8 cellular contexts compared by ENCODE assay signal in genomic region chr2:178194600-178195389, GRCh38. TPM values are rescaled to one million over a fixed set of nuclear protein-coding genes. Genes with fewer than 3 reads are reported as not detected.
DNase-seq lines count a peak whose midpoint lies in the region; ATAC-seq, FAIRE-seq and TF ChIP-seq lines count a peak whose summit lies in the region.

No MANE protein-coding gene starts in this region.

- TF ChIP-seq CTCF in BJ (IDR thresholded peaks at IDR 0.05; ENCODE audit: insufficient read depth, low read depth, low read length) = no peak
- TF ChIP-seq CTCF in kidney (IDR thresholded peaks at IDR 0.05; ENCODE audit: borderline replicate concordance, extremely low read depth, insufficient read depth) = no peak

- FAIRE-seq in kidney (lab: Jason Lieb, UNC) = no peak

- H3K4me1 ChIP-seq in kidney (ENCODE audit: control insufficient read depth in 1 of 2, insufficient read depth in 1 of 2, low read depth in 1 of 2, low read length in 2 of 2) = peaks cover 0 to 6% of the 10 kb centered on the region in 2 donors

- H3K9ac ChIP-seq in kidney (ENCODE audit: low read length in 2 of 2) = peak overlapping the region; percentile 10 to 31

- POLR2A ChIA-PET in BJ (lab: Charles Lee) = no interaction called here

- intact Hi-C loops in kidney (cut with DNase I) = no loop called here

- H3K27me3 ChIP-seq in BJ (ENCODE audit: control insufficient read depth, insufficient read depth, low read length) = no peaks in the 10 kb centered on the region

- H3K36me3 ChIP-seq in BJ (ENCODE audit: control insufficient read depth, insufficient read depth, low read length) (no peaks in the 10 kb centered on the region), kidney (ENCODE audit: control insufficient read depth in 1 of 2, insufficient read depth in 2 of 2, low read length in 2 of 2) (no peaks in the 10 kb centered on the region)

- CTCF ChIA-PET in BJ (lab: Yijun Ruan, JAX) = interaction anchor here (1.1 to 2.0 kb wide), 5 partner anchors 9 to 225 kb away, joined by 3 to 10 read pairs (median 5); no protein-coding TSS in a partner anchor

- peak; percentile 5 for ATAC-seq in GM19025 (IDR thresholded peaks at IDR 0.05; ENCODE audit: low read depth, unreplicated experiment)
- peak; percentile 7 for ATAC-seq in HG03571 (IDR thresholded peaks at IDR 0.05; ENCODE audit: unreplicated experiment)

- H3K27ac ChIP-seq in kidney (ENCODE audit: low read depth in 2 of 2, low read length in 2 of 2) = no peak overlapping the region
- H3K27ac ChIP-seq in skin epidermis = peak overlapping the region in 20 of 21 experiments; percentile 5 to 93 (median 81)

- peak overlapping the region; percentile 93 for H3K4me3 ChIP-seq in BJ (ENCODE audit: low read depth, low read length)
- H3K4me3 ChIP-seq in kidney (ENCODE audit: low read length in 2 of 2) = peak overlapping the region; percentile 78 to 82
- H3K4me3 ChIP-seq in skin epidermis = peak overlapping the region; percentile 67 to 90 (median 78)

- peak; percentile 4 for DNase-seq in BJ (ENCODE audit: low read depth)
- DNase-seq in SK-N-DZ (ENCODE audit: low spot score) = peak; percentile 82
- peak; percentile 55 for DNase-seq in cerebellum (ENCODE audit: low spot score)
- peak; percentile 77 for DNase-seq in kidney
- no peak for DNase-seq in SKM-1 treated with dmso at 0.1 percent for 144 hours (lab: John Stamatoyannopoulos, UW; ENCODE audit: unreplicated experiment)

- H3K9me3 ChIP-seq in kidney (ENCODE audit: control insufficient read depth in 1 of 2, low read length in 2 of 2) = no peaks in the 10 kb centered on the region

RNA-seq across cellular contexts. Expression of gene OSBPL6, which starts 0.5 kb away (rescaled TPM):
- polyA plus RNA-seq in BJ (2011; rRNA removed) = 3.7 and 5.1 TPM in 2 replicates
- 2.5 and 3.2 TPM in 2 replicates for polyA minus RNA-seq in BJ (2011; rRNA and poly(A)+ RNA removed)
- 9.1 and 11.0 TPM in 2 replicates for polyA plus RNA-seq in SK-N-DZ (2014; cell fraction: cytosol; rRNA removed)
- 7.8 and 9.2 TPM in 2 replicates for polyA plus RNA-seq in SK-N-DZ (2014; cell fraction: nucleus; rRNA removed)
- 15.9 TPM for total RNA-seq in cerebellum
- total RNA-seq in kidney = 0.91 TPM
- 1.4 TPM for polyA plus RNA-seq in kidney (ENCODE audit: insufficient read depth, low read depth, low replicate concordance)

Comparison
In these comparisons a context has a peak if more than half of its experiments do, and no peak if none do; other contexts are left out.
1. H3K27ac ChIP-seq: peak in skin epidermis (20 of 21); none in kidney (0 of 2).
2. Peak in every context shown above with its lines, with median percentiles within 50 percentile points of each other: H3K4me3 ChIP-seq.